Comparison of ENCODE assay signal across 1 cellular context in the genomic region with DNA sequence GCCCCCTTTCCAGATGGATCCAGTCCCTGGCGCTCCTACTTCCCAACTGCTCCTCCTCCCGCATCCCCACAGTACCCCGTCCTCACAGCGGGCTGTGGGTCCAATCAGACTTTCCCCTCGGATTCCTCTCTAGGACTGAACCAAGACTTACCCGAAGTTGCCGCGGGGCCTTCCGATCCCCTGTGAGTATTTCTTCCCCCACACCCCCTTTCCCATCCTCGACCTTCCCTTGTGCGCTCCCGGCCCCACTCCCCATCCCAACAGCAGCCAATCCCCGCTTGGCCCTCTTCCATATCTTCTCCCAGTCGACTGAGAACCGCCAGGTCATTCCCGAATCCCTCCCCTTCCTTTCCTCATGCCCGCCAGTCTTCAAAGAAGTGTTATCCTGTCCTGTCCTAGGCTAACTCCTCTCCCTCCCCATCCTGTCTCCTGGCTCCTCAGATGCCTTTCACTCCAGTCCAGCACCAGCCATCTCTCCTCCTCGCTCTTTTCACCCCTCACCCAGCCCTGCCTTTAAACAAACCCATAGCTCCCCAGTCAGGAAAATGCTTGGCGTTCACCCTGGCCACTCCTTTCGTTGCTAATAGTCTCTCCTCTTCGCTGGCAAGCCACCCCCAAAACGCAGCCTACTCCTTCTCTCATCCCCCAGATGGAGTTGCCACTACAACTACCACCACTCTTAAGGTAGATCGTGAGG.
TF ChIP-seq lines count a peak whose summit lies in the region.

No MANE protein-coding gene starts in this region.

TF ChIP-seq in HepG2, 621 proteins besides CTCF, POLR2A, EP300 and RAD21 (continues in another document):
- TF ChIP-seq, protein P1, sequence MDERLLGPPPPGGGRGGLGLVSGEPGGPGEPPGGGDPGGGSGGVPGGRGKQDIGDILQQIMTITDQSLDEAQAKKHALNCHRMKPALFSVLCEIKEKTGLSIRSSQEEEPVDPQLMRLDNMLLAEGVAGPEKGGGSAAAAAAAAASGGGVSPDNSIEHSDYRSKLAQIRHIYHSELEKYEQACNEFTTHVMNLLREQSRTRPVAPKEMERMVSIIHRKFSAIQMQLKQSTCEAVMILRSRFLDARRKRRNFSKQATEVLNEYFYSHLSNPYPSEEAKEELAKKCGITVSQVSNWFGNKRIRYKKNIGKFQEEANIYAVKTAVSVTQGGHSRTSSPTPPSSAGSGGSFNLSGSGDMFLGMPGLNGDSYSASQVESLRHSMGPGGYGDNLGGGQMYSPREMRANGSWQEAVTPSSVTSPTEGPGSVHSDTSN (CRISPR knock-in tag; IDR thresholded peaks at IDR 0.05): no peak
- no peak for TF ChIP-seq NBN (conservative IDR thresholded peaks at IDR 0.05)
- no peak for TF ChIP-seq ZNF569 (CRISPR knock-in tag; IDR thresholded peaks at IDR 0.05; ENCODE audit: borderline replicate concordance)
- peak; percentile 33; the same call in 1 of the 2 replicates for TF ChIP-seq ZNF501 (CRISPR knock-in tag; IDR thresholded peaks at IDR 0.05)
- no peak for TF ChIP-seq ZNF775 (CRISPR knock-in tag; IDR thresholded peaks at IDR 0.05; ENCODE audit: borderline replicate concordance)
- no peak for TF ChIP-seq FOXA1 (IDR thresholded peaks at IDR 0.05)
- no peak for TF ChIP-seq FOXA1 (CRISPR knock-in tag; IDR thresholded peaks at IDR 0.05)
- no peak for TF ChIP-seq ZNF619 (CRISPR knock-in tag; IDR thresholded peaks at IDR 0.05)
- peak; percentile 9; the same call in 1 of the 2 replicates for TF ChIP-seq HDAC1 (CRISPR knock-in tag; IDR thresholded peaks at IDR 0.05)
- 0 out of 2 replicates have a peak, but pooled peaks have one; percentile 3 for TF ChIP-seq PHF21A (CRISPR knock-in tag; IDR thresholded peaks at IDR 0.05)
- no peak for TF ChIP-seq ELF4 (CRISPR knock-in tag; IDR thresholded peaks at IDR 0.05; ENCODE audit: borderline replicate concordance)
- TF ChIP-seq ARNT (IDR thresholded peaks at IDR 0.05): no peak
- no peak for TF ChIP-seq PHB2 (IDR thresholded peaks at IDR 0.05; ENCODE audit: partially characterized antibody)
- TF ChIP-seq, protein P2, sequence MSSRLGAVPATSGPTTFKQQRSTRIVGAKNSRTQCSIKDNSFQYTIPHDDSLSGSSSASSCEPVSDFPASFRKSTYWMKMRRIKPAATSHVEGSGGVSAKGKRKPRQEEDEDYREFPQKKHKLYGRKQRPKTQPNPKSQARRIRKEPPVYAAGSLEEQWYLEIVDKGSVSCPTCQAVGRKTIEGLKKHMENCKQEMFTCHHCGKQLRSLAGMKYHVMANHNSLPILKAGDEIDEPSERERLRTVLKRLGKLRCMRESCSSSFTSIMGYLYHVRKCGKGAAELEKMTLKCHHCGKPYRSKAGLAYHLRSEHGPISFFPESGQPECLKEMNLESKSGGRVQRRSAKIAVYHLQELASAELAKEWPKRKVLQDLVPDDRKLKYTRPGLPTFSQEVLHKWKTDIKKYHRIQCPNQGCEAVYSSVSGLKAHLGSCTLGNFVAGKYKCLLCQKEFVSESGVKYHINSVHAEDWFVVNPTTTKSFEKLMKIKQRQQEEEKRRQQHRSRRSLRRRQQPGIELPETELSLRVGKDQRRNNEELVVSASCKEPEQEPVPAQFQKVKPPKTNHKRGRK (CRISPR knock-in tag; IDR thresholded peaks at IDR 0.05): no peak
- TF ChIP-seq ZNF75D (CRISPR knock-in tag; IDR thresholded peaks at IDR 0.05; ENCODE audit: borderline replicate concordance): no peak
- TF ChIP-seq GPN1 (CRISPR knock-in tag; IDR thresholded peaks at IDR 0.05; ENCODE audit: borderline replicate concordance): no peak
- no peak for TF ChIP-seq NRL (CRISPR knock-in tag; IDR thresholded peaks at IDR 0.05; ENCODE audit: borderline replicate concordance)
- TF ChIP-seq, protein P3, sequence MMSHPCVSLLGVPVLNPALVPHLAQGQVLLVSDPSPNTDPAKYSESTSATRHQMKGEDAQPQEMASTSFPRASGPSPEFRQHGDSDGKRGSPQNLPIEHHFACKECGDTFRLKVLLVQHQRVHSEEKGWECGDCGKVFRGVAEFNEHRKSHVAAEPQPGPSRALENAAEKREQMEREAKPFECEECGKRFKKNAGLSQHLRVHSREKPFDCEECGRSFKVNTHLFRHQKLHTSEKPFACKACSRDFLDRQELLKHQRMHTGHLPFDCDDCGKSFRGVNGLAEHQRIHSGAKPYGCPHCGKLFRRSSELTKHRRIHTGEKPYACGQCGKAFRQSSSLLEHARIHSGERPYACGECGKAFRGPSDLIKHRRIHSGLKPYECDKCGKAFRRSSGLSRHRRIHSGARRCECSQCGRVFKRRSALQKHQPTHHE (CRISPR knock-in tag; IDR thresholded peaks at IDR 0.05; ENCODE audit: borderline replicate concordance): 0 out of 2 replicates have a peak, but pooled peaks have one; percentile 6
- 0 out of 2 replicates have a peak, but pooled peaks have one; percentile 17 for TF ChIP-seq KDM5B (CRISPR knock-in tag; IDR thresholded peaks at IDR 0.05; ENCODE audit: borderline replicate concordance)
- TF ChIP-seq PCBP1 (IDR thresholded peaks at IDR 0.05; ENCODE audit: borderline replicate concordance, low read depth, low read length): no peak
- TF ChIP-seq ZNF30 (CRISPR knock-in tag; IDR thresholded peaks at IDR 0.05): no peak
- TF ChIP-seq, protein P4, sequence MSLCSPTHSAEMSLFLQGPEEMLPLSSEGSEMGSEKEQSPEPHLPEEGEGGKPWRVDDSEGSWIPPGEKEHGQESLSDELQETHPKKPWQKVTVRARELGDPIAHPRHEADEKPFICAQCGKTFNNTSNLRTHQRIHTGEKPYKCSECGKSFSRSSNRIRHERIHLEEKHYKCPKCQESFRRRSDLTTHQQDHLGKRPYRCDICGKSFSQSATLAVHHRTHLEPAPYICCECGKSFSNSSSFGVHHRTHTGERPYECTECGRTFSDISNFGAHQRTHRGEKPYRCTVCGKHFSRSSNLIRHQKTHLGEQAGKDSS (CRISPR knock-in tag; IDR thresholded peaks at IDR 0.05; ENCODE audit: borderline replicate concordance, low read depth): peak; percentile 52
- TF ChIP-seq ZNF205 (CRISPR knock-in tag; IDR thresholded peaks at IDR 0.05): no peak
- TF ChIP-seq DMAP1 (CRISPR knock-in tag; IDR thresholded peaks at IDR 0.05): no peak
- TF ChIP-seq ZNF333 (CRISPR knock-in tag; IDR thresholded peaks at IDR 0.05; ENCODE audit: borderline replicate concordance): 0 out of 2 replicates have a peak, but pooled peaks have one; percentile 0
- TF ChIP-seq TBX2 (CRISPR knock-in tag; IDR thresholded peaks at IDR 0.05; ENCODE audit: borderline replicate concordance): no peak
- no peak for TF ChIP-seq STAG1 (CRISPR knock-in tag; IDR thresholded peaks at IDR 0.05)
- TF ChIP-seq ZNF558 (CRISPR knock-in tag; IDR thresholded peaks at IDR 0.05; ENCODE audit: borderline replicate concordance): no peak
- no peak for TF ChIP-seq RFXANK (CRISPR knock-in tag; IDR thresholded peaks at IDR 0.05)
- TF ChIP-seq, protein P5, sequence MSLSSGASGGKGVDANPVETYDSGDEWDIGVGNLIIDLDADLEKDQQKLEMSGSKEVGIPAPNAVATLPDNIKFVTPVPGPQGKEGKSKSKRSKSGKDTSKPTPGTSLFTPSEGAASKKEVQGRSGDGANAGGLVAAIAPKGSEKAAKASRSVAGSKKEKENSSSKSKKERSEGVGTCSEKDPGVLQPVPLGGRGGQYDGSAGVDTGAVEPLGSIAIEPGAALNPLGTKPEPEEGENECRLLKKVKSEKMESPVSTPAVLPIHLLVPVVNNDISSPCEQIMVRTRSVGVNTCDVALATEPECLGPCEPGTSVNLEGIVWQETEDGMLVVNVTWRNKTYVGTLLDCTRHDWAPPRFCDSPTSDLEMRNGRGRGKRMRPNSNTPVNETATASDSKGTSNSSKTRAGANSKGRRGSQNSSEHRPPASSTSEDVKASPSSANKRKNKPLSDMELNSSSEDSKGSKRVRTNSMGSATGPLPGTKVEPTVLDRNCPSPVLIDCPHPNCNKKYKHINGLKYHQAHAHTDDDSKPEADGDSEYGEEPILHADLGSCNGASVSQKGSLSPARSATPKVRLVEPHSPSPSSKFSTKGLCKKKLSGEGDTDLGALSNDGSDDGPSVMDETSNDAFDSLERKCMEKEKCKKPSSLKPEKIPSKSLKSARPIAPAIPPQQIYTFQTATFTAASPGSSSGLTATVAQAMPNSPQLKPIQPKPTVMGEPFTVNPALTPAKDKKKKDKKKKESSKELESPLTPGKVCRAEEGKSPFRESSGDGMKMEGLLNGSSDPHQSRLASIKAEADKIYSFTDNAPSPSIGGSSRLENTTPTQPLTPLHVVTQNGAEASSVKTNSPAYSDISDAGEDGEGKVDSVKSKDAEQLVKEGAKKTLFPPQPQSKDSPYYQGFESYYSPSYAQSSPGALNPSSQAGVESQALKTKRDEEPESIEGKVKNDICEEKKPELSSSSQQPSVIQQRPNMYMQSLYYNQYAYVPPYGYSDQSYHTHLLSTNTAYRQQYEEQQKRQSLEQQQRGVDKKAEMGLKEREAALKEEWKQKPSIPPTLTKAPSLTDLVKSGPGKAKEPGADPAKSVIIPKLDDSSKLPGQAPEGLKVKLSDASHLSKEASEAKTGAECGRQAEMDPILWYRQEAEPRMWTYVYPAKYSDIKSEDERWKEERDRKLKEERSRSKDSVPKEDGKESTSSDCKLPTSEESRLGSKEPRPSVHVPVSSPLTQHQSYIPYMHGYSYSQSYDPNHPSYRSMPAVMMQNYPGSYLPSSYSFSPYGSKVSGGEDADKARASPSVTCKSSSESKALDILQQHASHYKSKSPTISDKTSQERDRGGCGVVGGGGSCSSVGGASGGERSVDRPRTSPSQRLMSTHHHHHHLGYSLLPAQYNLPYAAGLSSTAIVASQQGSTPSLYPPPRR (CRISPR knock-in tag; IDR thresholded peaks at IDR 0.05; ENCODE audit: borderline replicate concordance): no peak
- TF ChIP-seq, protein P6, sequence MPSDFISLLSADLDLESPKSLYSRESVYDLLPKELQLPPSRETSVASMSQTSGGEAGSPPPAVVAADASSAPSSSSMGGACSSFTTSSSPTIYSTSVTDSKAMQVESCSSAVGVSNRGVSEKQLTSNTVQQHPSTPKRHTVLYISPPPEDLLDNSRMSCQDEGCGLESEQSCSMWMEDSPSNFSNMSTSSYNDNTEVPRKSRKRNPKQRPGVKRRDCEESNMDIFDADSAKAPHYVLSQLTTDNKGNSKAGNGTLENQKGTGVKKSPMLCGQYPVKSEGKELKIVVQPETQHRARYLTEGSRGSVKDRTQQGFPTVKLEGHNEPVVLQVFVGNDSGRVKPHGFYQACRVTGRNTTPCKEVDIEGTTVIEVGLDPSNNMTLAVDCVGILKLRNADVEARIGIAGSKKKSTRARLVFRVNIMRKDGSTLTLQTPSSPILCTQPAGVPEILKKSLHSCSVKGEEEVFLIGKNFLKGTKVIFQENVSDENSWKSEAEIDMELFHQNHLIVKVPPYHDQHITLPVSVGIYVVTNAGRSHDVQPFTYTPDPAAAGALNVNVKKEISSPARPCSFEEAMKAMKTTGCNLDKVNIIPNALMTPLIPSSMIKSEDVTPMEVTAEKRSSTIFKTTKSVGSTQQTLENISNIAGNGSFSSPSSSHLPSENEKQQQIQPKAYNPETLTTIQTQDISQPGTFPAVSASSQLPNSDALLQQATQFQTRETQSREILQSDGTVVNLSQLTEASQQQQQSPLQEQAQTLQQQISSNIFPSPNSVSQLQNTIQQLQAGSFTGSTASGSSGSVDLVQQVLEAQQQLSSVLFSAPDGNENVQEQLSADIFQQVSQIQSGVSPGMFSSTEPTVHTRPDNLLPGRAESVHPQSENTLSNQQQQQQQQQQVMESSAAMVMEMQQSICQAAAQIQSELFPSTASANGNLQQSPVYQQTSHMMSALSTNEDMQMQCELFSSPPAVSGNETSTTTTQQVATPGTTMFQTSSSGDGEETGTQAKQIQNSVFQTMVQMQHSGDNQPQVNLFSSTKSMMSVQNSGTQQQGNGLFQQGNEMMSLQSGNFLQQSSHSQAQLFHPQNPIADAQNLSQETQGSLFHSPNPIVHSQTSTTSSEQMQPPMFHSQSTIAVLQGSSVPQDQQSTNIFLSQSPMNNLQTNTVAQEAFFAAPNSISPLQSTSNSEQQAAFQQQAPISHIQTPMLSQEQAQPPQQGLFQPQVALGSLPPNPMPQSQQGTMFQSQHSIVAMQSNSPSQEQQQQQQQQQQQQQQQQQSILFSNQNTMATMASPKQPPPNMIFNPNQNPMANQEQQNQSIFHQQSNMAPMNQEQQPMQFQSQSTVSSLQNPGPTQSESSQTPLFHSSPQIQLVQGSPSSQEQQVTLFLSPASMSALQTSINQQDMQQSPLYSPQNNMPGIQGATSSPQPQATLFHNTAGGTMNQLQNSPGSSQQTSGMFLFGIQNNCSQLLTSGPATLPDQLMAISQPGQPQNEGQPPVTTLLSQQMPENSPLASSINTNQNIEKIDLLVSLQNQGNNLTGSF (CRISPR knock-in tag; IDR thresholded peaks at IDR 0.05): no peak
- no peak for TF ChIP-seq HHEX (CRISPR knock-in tag; IDR thresholded peaks at IDR 0.05)
- no peak for TF ChIP-seq ZNF3 (CRISPR knock-in tag; IDR thresholded peaks at IDR 0.05)
- TF ChIP-seq, protein P7, sequence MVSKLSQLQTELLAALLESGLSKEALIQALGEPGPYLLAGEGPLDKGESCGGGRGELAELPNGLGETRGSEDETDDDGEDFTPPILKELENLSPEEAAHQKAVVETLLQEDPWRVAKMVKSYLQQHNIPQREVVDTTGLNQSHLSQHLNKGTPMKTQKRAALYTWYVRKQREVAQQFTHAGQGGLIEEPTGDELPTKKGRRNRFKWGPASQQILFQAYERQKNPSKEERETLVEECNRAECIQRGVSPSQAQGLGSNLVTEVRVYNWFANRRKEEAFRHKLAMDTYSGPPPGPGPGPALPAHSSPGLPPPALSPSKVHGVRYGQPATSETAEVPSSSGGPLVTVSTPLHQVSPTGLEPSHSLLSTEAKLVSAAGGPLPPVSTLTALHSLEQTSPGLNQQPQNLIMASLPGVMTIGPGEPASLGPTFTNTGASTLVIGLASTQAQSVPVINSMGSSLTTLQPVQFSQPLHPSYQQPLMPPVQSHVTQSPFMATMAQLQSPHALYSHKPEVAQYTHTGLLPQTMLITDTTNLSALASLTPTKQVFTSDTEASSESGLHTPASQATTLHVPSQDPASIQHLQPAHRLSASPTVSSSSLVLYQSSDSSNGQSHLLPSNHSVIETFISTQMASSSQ (IDR thresholded peaks at IDR 0.05; ENCODE audit: low read depth): no peak
- TF ChIP-seq, protein P7 (CRISPR knock-in tag; IDR thresholded peaks at IDR 0.05; ENCODE audit: borderline replicate concordance): 0 out of 2 replicates have a peak, but pooled peaks have one; percentile 16
- TF ChIP-seq ZNF292 (CRISPR knock-in tag; IDR thresholded peaks at IDR 0.05; ENCODE audit: borderline replicate concordance, low read depth): peak; percentile 28; the same call in 1 of the 2 replicates
- TF ChIP-seq ZNF563 (CRISPR knock-in tag; IDR thresholded peaks at IDR 0.05): peak; percentile 43; the same call in 1 of the 2 replicates
- TF ChIP-seq ZSCAN30 (CRISPR knock-in tag; IDR thresholded peaks at IDR 0.05): no peak
